ENCODE assay signal across 1 cellular context in the genomic region with DNA sequence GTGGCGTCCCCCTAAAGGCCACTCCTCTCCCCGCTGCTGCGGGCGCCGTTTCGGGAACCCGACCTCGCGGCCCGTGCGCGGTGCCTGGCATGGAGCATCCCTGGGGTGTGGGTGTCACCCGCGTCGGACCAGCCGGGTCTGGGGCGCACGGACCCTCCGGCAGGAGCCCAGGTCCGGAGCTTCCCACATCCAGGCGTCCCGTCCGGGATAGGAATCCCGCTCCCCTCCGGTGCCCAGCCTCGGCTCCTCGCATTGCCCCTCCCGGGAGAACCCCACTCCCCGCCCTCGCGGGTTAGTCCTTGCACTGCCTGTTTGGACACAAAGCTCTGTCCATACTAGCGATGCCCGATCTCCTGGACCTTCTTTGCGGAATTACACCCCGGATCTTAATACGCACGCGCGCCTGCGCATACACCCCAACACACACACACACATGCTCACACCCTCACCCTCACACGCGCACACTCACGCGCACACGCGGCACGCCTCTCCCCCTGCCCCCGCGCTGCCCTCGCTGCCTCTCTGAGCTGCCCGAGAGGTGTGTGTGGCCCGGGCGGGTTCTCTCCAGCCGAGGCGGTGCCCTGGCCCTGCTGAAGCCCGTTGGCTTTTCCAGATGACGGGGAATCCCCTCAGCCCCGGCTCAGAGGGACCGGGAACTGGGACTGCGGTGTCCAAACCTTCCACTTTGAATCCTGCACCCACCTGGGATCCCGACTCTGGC.
TF ChIP-seq lines count a peak whose summit lies in the region.

No MANE protein-coding gene starts in this region.

TF ChIP-seq in HepG2, 621 proteins besides CTCF, POLR2A, EP300 and RAD21 (continued from another document and continues in another):
- TF ChIP-seq KAT8 (CRISPR knock-in tag; IDR thresholded peaks at IDR 0.05) (no peak), AGO2 (optimal IDR thresholded peaks at IDR 0.05; ENCODE audit: low read depth, low read length) (peak; percentile 21), ZNF296 (CRISPR knock-in tag; conservative IDR thresholded peaks at IDR 0.05) (no peak), JUND (CRISPR knock-in tag; IDR thresholded peaks at IDR 0.05) (no peak), CENPT (CRISPR knock-in tag; IDR thresholded peaks at IDR 0.05; ENCODE audit: low read depth) (no peak), SNAI1 (CRISPR knock-in tag; IDR thresholded peaks at IDR 0.05; ENCODE audit: borderline replicate concordance) (0 out of 2 replicates have a peak, but pooled peaks have one; percentile 53), ZNF24 (IDR thresholded peaks at IDR 0.05) (no peak), ATAD3A (CRISPR knock-in tag; IDR thresholded peaks at IDR 0.05) (no peak), ZNF780A (CRISPR knock-in tag; IDR thresholded peaks at IDR 0.05) (no peak), ATRX (CRISPR knock-in tag; IDR thresholded peaks at IDR 0.05; ENCODE audit: borderline replicate concordance) (no peak), SNRNP70 (IDR thresholded peaks at IDR 0.05; ENCODE audit: low read depth, low read length) (no peak), RCOR2 (CRISPR knock-in tag; IDR thresholded peaks at IDR 0.05) (no peak), ZNF530 (CRISPR knock-in tag; IDR thresholded peaks at IDR 0.05; ENCODE audit: low read depth) (no peak), FOXK2 (IDR thresholded peaks at IDR 0.05) (no peak), GATAD2A (CRISPR knock-in tag; IDR thresholded peaks at IDR 0.05) (peak; percentile 34; the same call in 1 of the 2 replicates), ISL2 (CRISPR knock-in tag; IDR thresholded peaks at IDR 0.05) (no peak), ZNF552 (CRISPR knock-in tag; IDR thresholded peaks at IDR 0.05; ENCODE audit: borderline replicate concordance) (no peak), GATA4 (IDR thresholded peaks at IDR 0.05; ENCODE audit: borderline replicate concordance, low read depth) (no peak), CEBPB (IDR thresholded peaks at IDR 0.05; ENCODE audit: borderline replicate concordance, low read depth, low read length) (no peak), KLF12 (CRISPR knock-in tag; IDR thresholded peaks at IDR 0.05; ENCODE audit: borderline replicate concordance) (no peak), ZNF747 (CRISPR knock-in tag; IDR thresholded peaks at IDR 0.05; ENCODE audit: borderline replicate concordance) (0 out of 2 replicates have a peak, but pooled peaks have one; percentile 14), ZFP1 (CRISPR knock-in tag; IDR thresholded peaks at IDR 0.05) (no peak), ZNF570 (CRISPR knock-in tag; IDR thresholded peaks at IDR 0.05; ENCODE audit: borderline replicate concordance) (no peak), MXD4 (CRISPR knock-in tag; IDR thresholded peaks at IDR 0.05) (no peak)
- TF ChIP-seq, protein P1, sequence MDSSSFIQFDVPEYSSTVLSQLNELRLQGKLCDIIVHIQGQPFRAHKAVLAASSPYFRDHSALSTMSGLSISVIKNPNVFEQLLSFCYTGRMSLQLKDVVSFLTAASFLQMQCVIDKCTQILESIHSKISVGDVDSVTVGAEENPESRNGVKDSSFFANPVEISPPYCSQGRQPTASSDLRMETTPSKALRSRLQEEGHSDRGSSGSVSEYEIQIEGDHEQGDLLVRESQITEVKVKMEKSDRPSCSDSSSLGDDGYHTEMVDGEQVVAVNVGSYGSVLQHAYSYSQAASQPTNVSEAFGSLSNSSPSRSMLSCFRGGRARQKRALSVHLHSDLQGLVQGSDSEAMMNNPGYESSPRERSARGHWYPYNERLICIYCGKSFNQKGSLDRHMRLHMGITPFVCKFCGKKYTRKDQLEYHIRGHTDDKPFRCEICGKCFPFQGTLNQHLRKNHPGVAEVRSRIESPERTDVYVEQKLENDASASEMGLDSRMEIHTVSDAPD (CRISPR knock-in tag; IDR thresholded peaks at IDR 0.05): no peak
- TF ChIP-seq, protein P2, sequence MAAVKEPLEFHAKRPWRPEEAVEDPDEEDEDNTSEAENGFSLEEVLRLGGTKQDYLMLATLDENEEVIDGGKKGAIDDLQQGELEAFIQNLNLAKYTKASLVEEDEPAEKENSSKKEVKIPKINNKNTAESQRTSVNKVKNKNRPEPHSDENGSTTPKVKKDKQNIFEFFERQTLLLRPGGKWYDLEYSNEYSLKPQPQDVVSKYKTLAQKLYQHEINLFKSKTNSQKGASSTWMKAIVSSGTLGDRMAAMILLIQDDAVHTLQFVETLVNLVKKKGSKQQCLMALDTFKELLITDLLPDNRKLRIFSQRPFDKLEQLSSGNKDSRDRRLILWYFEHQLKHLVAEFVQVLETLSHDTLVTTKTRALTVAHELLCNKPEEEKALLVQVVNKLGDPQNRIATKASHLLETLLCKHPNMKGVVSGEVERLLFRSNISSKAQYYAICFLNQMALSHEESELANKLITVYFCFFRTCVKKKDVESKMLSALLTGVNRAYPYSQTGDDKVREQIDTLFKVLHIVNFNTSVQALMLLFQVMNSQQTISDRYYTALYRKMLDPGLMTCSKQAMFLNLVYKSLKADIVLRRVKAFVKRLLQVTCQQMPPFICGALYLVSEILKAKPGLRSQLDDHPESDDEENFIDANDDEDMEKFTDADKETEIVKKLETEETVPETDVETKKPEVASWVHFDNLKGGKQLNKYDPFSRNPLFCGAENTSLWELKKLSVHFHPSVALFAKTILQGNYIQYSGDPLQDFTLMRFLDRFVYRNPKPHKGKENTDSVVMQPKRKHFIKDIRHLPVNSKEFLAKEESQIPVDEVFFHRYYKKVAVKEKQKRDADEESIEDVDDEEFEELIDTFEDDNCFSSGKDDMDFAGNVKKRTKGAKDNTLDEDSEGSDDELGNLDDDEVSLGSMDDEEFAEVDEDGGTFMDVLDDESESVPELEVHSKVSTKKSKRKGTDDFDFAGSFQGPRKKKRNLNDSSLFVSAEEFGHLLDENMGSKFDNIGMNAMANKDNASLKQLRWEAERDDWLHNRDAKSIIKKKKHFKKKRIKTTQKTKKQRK (IDR thresholded peaks at IDR 0.05; ENCODE audit: low read length): no peak
- TF ChIP-seq, protein P3, sequence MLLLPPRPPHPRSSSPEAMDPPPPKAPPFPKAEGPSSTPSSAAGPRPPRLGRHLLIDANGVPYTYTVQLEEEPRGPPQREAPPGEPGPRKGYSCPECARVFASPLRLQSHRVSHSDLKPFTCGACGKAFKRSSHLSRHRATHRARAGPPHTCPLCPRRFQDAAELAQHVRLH (CRISPR knock-in tag; IDR thresholded peaks at IDR 0.05; ENCODE audit: borderline replicate concordance, low read depth): no peak
- TF ChIP-seq, protein P4, sequence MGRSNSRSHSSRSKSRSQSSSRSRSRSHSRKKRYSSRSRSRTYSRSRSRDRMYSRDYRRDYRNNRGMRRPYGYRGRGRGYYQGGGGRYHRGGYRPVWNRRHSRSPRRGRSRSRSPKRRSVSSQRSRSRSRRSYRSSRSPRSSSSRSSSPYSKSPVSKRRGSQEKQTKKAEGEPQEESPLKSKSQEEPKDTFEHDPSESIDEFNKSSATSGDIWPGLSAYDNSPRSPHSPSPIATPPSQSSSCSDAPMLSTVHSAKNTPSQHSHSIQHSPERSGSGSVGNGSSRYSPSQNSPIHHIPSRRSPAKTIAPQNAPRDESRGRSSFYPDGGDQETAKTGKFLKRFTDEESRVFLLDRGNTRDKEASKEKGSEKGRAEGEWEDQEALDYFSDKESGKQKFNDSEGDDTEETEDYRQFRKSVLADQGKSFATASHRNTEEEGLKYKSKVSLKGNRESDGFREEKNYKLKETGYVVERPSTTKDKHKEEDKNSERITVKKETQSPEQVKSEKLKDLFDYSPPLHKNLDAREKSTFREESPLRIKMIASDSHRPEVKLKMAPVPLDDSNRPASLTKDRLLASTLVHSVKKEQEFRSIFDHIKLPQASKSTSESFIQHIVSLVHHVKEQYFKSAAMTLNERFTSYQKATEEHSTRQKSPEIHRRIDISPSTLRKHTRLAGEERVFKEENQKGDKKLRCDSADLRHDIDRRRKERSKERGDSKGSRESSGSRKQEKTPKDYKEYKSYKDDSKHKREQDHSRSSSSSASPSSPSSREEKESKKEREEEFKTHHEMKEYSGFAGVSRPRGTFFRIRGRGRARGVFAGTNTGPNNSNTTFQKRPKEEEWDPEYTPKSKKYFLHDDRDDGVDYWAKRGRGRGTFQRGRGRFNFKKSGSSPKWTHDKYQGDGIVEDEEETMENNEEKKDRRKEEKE (IDR thresholded peaks at IDR 0.05): no peak
- TF ChIP-seq, protein P5, sequence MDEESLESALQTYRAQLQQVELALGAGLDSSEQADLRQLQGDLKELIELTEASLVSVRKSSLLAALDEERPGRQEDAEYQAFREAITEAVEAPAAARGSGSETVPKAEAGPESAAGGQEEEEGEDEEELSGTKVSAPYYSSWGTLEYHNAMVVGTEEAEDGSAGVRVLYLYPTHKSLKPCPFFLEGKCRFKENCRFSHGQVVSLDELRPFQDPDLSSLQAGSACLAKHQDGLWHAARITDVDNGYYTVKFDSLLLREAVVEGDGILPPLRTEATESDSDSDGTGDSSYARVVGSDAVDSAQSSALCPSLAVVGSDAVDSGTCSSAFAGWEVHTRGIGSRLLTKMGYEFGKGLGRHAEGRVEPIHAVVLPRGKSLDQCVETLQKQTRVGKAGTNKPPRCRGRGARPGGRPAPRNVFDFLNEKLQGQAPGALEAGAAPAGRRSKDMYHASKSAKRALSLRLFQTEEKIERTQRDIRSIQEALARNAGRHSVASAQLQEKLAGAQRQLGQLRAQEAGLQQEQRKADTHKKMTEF (CRISPR knock-in tag; IDR thresholded peaks at IDR 0.05): peak; percentile 14; the same call in 1 of the 2 replicates
- TF ChIP-seq, protein P6, sequence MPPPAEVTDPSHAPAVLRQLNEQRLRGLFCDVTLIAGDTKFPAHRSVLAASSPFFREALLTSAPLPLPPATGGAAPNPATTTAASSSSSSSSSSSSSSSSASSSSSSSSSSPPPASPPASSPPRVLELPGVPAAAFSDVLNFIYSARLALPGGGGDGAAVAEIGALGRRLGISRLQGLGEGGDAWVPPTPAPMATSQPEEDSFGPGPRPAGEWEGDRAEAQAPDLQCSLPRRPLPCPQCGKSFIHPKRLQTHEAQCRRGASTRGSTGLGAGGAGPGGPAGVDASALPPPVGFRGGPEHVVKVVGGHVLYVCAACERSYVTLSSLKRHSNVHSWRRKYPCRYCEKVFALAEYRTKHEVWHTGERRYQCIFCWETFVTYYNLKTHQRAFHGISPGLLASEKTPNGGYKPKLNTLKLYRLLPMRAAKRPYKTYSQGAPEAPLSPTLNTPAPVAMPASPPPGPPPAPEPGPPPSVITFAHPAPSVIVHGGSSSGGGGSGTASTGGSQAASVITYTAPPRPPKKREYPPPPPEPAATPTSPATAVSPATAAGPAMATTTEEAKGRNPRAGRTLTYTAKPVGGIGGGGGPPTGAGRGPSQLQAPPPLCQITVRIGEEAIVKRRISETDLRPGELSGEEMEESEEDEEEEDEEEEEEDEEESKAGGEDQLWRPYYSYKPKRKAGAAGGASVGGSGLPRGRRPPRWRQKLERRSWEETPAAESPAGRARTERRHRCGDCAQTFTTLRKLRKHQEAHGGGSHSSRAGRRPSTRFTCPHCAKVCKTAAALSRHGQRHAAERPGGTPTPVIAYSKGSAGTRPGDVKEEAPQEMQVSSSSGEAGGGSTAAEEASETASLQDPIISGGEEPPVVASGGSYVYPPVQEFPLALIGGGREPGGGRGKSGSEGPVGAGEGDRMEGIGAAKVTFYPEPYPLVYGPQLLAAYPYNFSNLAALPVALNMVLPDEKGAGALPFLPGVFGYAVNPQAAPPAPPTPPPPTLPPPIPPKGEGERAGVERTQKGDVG (CRISPR knock-in tag; IDR thresholded peaks at IDR 0.05; ENCODE audit: borderline replicate concordance): no peak
- TF ChIP-seq, protein P7, sequence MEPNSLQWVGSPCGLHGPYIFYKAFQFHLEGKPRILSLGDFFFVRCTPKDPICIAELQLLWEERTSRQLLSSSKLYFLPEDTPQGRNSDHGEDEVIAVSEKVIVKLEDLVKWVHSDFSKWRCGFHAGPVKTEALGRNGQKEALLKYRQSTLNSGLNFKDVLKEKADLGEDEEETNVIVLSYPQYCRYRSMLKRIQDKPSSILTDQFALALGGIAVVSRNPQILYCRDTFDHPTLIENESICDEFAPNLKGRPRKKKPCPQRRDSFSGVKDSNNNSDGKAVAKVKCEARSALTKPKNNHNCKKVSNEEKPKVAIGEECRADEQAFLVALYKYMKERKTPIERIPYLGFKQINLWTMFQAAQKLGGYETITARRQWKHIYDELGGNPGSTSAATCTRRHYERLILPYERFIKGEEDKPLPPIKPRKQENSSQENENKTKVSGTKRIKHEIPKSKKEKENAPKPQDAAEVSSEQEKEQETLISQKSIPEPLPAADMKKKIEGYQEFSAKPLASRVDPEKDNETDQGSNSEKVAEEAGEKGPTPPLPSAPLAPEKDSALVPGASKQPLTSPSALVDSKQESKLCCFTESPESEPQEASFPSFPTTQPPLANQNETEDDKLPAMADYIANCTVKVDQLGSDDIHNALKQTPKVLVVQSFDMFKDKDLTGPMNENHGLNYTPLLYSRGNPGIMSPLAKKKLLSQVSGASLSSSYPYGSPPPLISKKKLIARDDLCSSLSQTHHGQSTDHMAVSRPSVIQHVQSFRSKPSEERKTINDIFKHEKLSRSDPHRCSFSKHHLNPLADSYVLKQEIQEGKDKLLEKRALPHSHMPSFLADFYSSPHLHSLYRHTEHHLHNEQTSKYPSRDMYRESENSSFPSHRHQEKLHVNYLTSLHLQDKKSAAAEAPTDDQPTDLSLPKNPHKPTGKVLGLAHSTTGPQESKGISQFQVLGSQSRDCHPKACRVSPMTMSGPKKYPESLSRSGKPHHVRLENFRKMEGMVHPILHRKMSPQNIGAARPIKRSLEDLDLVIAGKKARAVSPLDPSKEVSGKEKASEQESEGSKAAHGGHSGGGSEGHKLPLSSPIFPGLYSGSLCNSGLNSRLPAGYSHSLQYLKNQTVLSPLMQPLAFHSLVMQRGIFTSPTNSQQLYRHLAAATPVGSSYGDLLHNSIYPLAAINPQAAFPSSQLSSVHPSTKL (CRISPR knock-in tag; IDR thresholded peaks at IDR 0.05): no peak
- TF ChIP-seq, protein P8, sequence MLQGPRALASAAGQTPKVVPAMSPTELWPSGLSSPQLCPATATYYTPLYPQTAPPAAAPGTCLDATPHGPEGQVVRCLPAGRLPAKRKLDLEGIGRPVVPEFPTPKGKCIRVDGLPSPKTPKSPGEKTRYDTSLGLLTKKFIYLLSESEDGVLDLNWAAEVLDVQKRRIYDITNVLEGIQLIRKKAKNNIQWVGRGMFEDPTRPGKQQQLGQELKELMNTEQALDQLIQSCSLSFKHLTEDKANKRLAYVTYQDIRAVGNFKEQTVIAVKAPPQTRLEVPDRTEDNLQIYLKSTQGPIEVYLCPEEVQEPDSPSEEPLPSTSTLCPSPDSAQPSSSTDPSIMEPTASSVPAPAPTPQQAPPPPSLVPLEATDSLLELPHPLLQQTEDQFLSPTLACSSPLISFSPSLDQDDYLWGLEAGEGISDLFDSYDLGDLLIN (CRISPR knock-in tag; IDR thresholded peaks at IDR 0.05; ENCODE audit: borderline replicate concordance): no peak
- TF ChIP-seq, protein P9, sequence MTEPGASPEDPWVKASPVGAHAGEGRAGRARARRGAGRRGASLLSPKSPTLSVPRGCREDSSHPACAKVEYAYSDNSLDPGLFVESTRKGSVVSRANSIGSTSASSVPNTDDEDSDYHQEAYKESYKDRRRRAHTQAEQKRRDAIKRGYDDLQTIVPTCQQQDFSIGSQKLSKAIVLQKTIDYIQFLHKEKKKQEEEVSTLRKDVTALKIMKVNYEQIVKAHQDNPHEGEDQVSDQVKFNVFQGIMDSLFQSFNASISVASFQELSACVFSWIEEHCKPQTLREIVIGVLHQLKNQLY (CRISPR knock-in tag; IDR thresholded peaks at IDR 0.05): no peak
